1 cellular context compared by ENCODE assay signal in the genomic region with DNA sequence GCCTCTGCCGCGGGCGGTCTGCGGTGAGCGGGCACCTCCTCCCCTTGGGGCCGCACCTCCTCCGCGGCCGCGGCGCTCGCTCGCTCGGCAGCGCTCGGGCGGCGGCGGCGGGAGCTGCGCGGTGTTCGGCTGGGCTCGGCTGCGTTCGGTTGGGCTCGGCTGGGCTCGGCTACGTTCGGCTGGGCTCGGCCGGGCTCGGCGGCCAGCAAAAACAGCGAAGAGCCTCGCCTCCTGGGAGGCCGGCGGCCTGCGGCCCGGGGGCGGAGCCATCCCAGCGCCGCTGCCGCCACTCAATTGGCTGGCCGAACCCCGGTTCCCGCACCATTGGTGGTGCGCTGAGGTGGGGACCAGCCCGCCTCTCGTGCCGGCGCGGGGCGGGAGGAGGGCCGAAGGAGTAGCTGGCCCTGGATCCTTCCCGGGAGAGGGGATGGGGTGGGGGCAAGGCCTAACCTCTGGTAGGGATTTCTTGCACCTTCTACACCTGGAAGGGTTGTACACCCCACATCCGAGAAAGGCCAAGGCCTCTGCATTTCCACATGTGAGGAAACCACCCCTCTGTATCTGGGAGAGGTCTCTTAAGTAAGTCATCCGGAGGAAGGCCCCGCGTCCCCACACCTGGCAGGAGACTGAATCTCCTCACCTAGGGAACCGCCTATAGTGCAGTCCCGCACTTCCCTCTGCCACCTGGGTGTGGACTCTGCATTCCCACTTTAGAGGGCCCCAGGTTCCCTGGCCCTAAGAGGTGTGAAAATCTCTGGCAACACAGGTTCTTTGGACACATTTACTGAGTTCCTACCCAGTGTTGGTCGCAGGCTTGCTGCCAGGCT.
A peak's percentile ranks its signal among the peaks of the same experiment; 100 is the strongest.
TF ChIP-seq lines count a peak whose summit lies in the region.

ENHO (minus strand) TSS at position 20 of the 827 bp plus-strand sequence. CDS start 1,295 bp downstream, outside the sequence.

TF ChIP-seq in GM12878, 131 proteins besides CTCF, POLR2A, EP300 and RAD21 (continued from another document):
- peak; percentile 97 for TF ChIP-seq ZNF217 (IDR thresholded peaks at IDR 0.05)
- TF ChIP-seq WRNIP1 (IDR thresholded peaks at IDR 0.05; ENCODE audit: borderline replicate concordance, low read depth, low read length) = no peak
- TF ChIP-seq ZNF592 (IDR thresholded peaks at IDR 0.05) = no peak
- no peak for TF ChIP-seq ETV6 (conservative IDR thresholded peaks at IDR 0.05 in 1 of 2, IDR thresholded peaks at IDR 0.05 in 1 of 2; ENCODE audit: borderline replicate concordance in 1 of 2, low read depth in 1 of 2)
- TF ChIP-seq NFYA (IDR thresholded peaks at IDR 0.05; ENCODE audit: borderline replicate concordance, low read depth, low read length) = no peak
